ENCODE assay signal across 14 cellular contexts in the genomic region with DNA sequence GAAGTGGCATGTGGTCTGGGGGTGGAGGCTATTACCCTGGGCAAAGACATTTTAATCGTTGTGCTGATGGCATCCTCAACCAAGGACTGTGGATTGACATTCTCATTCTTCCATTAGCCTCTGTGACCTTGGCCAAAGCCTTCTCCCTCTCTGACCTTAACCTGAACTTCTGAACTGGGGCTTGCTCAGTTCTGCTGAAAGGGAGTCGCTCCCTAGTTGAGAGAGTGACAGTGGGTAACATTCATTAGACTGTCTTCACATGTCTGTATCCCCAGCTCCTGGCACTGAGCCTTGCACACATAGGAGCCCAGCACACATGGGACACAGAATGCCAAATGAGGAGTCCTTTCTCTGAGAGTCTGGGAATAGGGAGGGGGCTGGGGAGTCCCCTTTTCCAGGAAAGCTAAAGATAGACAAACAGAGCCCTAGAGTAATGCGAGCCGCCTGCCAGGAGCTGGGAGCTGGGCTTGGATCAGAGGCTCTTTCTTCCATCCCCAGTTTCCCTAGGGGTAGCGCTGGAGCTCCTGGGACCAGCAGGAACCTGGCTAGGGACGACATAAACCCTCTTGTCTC. TPM values are rescaled to one million over a fixed set of nuclear protein-coding genes. Genes with fewer than 3 reads are reported as not detected.
A peak's percentile ranks its signal among the peaks of the same experiment; 100 is the strongest.
DNase-seq lines count a peak whose midpoint lies in the region; ATAC-seq and TF ChIP-seq lines count a peak whose summit lies in the region.
"Had no signal": no experiment of that assay in that cellular context is flagged by ENCODE, and none has a peak within 500 bp of the region (broad histone marks: within the 10 kb centered on the region; RNA-seq: fewer than 3 reads in every experiment).

No MANE protein-coding gene starts in this region.

- H3K36me3 Mint-ChIP-seq in CD4-positive, alpha-beta T cell (ENCODE audit: low read depth): peaks cover 22% of the 10 kb centered on the region
- peaks cover 1% of the 10 kb centered on the region for H3K36me3 Mint-ChIP-seq in activated CD8-positive, alpha-beta T cell treated with anti-CD3 and anti-CD28 coated beads for 36 hours (ENCODE audit: low read depth)

- no peaks in the 10 kb centered on the region for H3K9me2 ChIP-seq in PC-3 (replicated peaks; ENCODE audit: low read length)

- POLR2A ChIA-PET in CD4-positive, alpha-beta T cell (lab: Charles Lee): no interaction called here
- POLR2A ChIA-PET in activated CD8-positive, alpha-beta T cell treated with anti-CD3 and anti-CD28 coated beads for 36 hours (lab: Charles Lee): no interaction called here
- POLR2A ChIA-PET in PC-3 (lab: Charles Lee; ENCODE audit: unreplicated experiment): no interaction called here

- no peaks in the 10 kb centered on the region for H4K20me1 ChIP-seq in PC-3 (ENCODE audit: low read length)

- no peak overlapping the region for H3K4me2 ChIP-seq in PC-3 (ENCODE audit: low read length)

- H3K27ac ChIP-seq in CD4-positive, alpha-beta T cell (ENCODE audit: low read depth, low read length): no peak overlapping the region
- peak overlapping the region; percentile 87 for H3K27ac ChIP-seq in cardiac muscle cell
- peak overlapping the region; percentile 38 for H3K27ac ChIP-seq in rectal smooth muscle tissue (ENCODE audit: low read depth, low read length)
- H3K27ac ChIP-seq in PC-3 (ENCODE audit: low read length): no peak overlapping the region
- H3K27ac ChIP-seq in brain microvascular endothelial cell: no peak overlapping the region
- H3K27ac ChIP-seq: SJSA1 had no signal

- H3K9me3 ChIP-seq in CD4-positive, alpha-beta T cell (ENCODE audit: control insufficient read depth, low read length): no peaks in the 10 kb centered on the region
- H3K9me3 ChIP-seq in cardiac muscle cell (ENCODE audit: low read depth) (no peaks in the 10 kb centered on the region), PC-3 (ENCODE audit: low read length) (no peaks in the 10 kb centered on the region)
- H3K9me3 ChIP-seq: SJSA1 had no signal

- no peak for DNase-seq in CD4-positive, alpha-beta T cell
- no peak for DNase-seq in activated CD8-positive, alpha-beta T cell treated with anti-CD3 and anti-CD28 coated beads for 36 hours
- peak; percentile 29 to 42 for DNase-seq in cardiac muscle cell (ENCODE audit: low read depth in 1 of 2, low spot score in 1 of 2)
- no peak for DNase-seq in PC-3
- DNase-seq in brain microvascular endothelial cell: no peak
- DNase-seq in dedifferentiated amniotic fluid mesenchymal stem cell (ENCODE audit: extremely low spot score): no peak
- DNase-seq: activated CD8-positive, alpha-beta memory T cell treated with anti-CD3 and anti-CD28 coated beads, Interleukin-2, amount 50 U/mL, for 48 hours; EL; stimulated activated CD4-positive, alpha-beta T cell treated with anti-CD3 and anti-CD28 coated beads, Interleukin-15, amount 100 ng/mL, for 24 hours had no signal

- H3K27ac Mint-ChIP-seq in CD4-positive, alpha-beta T cell: peak overlapping the region; percentile 65
- H3K27ac Mint-ChIP-seq in activated CD8-positive, alpha-beta T cell treated with anti-CD3 and anti-CD28 coated beads for 36 hours: peak overlapping the region; percentile 32

- in situ Hi-C loops in brain microvascular endothelial cell (cut with HindIII; ENCODE audit: low pct_ligation_motif_present, low sequenced_read_pairs): no loop called here

- H3K4me3 ChIP-seq in cardiac muscle cell (no peak overlapping the region), rectal smooth muscle tissue (ENCODE audit: low read length) (no peak overlapping the region), PC-3 (ENCODE audit: low read length) (no peak overlapping the region), brain microvascular endothelial cell (ENCODE audit: low read depth, low read length) (no peak overlapping the region)
- H3K4me3 ChIP-seq: SJSA1 had no signal

- intact Hi-C loops in CD4-positive, alpha-beta T cell (cut with DNase I, micrococcal nuclease): no loop called here
- intact Hi-C loops in activated CD8-positive, alpha-beta T cell treated with anti-CD3 and anti-CD28 coated beads for 36 hours (cut with micrococcal nuclease): no loop called here
- intact Hi-C loops in PC-3 (cut with micrococcal nuclease): no loop called here

- no peak overlapping the region for H2AFZ ChIP-seq in PC-3 (ENCODE audit: low read length)

- ATAC-seq in CD4-positive, alpha-beta T cell (ENCODE audit: poor library complexity): no peak
- ATAC-seq in activated CD8-positive, alpha-beta T cell treated with anti-CD3 and anti-CD28 coated beads for 36 hours: no peak
- ATAC-seq in PC-3 (no peak), HG02885 (IDR thresholded peaks at IDR 0.05; ENCODE audit: poor library complexity, unreplicated experiment) (no peak)

- H3K4me1 ChIP-seq in cardiac muscle cell (ENCODE audit: low read depth) (peaks cover 12% of the 10 kb centered on the region), rectal smooth muscle tissue (ENCODE audit: control insufficient read depth, insufficient read depth, low read length) (peaks cover 12% of the 10 kb centered on the region), PC-3 (ENCODE audit: insufficient read depth, low read length) (no peaks in the 10 kb centered on the region)

- peaks cover 19% of the 10 kb centered on the region for H3K4me1 Mint-ChIP-seq in CD4-positive, alpha-beta T cell (ENCODE audit: low read depth)
- H3K4me1 Mint-ChIP-seq in activated CD8-positive, alpha-beta T cell treated with anti-CD3 and anti-CD28 coated beads for 36 hours (ENCODE audit: low read depth): peaks cover 7% of the 10 kb centered on the region

- H3K27me3 Mint-ChIP-seq in CD4-positive, alpha-beta T cell: no peaks in the 10 kb centered on the region
- no peaks in the 10 kb centered on the region for H3K27me3 Mint-ChIP-seq in activated CD8-positive, alpha-beta T cell treated with anti-CD3 and anti-CD28 coated beads for 36 hours

- no peaks in the 10 kb centered on the region for H3F3A ChIP-seq in PC-3 (ENCODE audit: low read length, unreplicated experiment)

- H3K79me2 ChIP-seq in PC-3 (ENCODE audit: low read length): no peaks in the 10 kb centered on the region

- no peaks in the 10 kb centered on the region for H3K9me3 Mint-ChIP-seq in CD4-positive, alpha-beta T cell
- H3K9me3 Mint-ChIP-seq in activated CD8-positive, alpha-beta T cell treated with anti-CD3 and anti-CD28 coated beads for 36 hours: no peaks in the 10 kb centered on the region

- no peak for TF ChIP-seq CTCF in CD4-positive, alpha-beta T cell (IDR thresholded peaks at IDR 0.05)
- no peak for TF ChIP-seq CTCF in activated CD8-positive, alpha-beta T cell treated with anti-CD3 and anti-CD28 coated beads for 36 hours (IDR thresholded peaks at IDR 0.05)
- no peak for TF ChIP-seq CTCF in cardiac muscle cell (IDR thresholded peaks at IDR 0.05; ENCODE audit: low read depth, low read length)
- TF ChIP-seq CTCF in PC-3 (conservative IDR thresholded peaks at IDR 0.05; ENCODE audit: low read depth, low read length): no peak
- no peak for TF ChIP-seq CTCF in brain microvascular endothelial cell (IDR thresholded peaks at IDR 0.05; ENCODE audit: low read depth, low read length, missing control alignments)

- CTCF ChIA-PET in CD4-positive, alpha-beta T cell (lab: Charles Lee): interaction anchor here (0.9 kb wide), 1 partner anchor 153 kb away, joined by 3 read pairs; no protein-coding TSS in a partner anchor
- CTCF ChIA-PET in activated CD8-positive, alpha-beta T cell treated with anti-CD3 and anti-CD28 coated beads for 36 hours (lab: Charles Lee): interaction anchor here (0.8 kb wide), 1 partner anchor 410 kb away, joined by 3 read pairs; no protein-coding TSS in a partner anchor
- CTCF ChIA-PET in PC-3 (lab: Charles Lee): no interaction called here

- no peaks in the 10 kb centered on the region for H3K27me3 ChIP-seq in CD4-positive, alpha-beta T cell (ENCODE audit: control insufficient read depth, insufficient read depth, low read length)
- H3K27me3 ChIP-seq in cardiac muscle cell (peaks cover 12% of the 10 kb centered on the region), rectal smooth muscle tissue (ENCODE audit: control insufficient read depth, insufficient read depth, low read length) (no peaks in the 10 kb centered on the region), PC-3 (ENCODE audit: low read length) (no peaks in the 10 kb centered on the region), brain microvascular endothelial cell (replicated peaks) (no peaks in the 10 kb centered on the region)

- no peak overlapping the region for H3K4me3 Mint-ChIP-seq in CD4-positive, alpha-beta T cell
- no peak overlapping the region for H3K4me3 Mint-ChIP-seq in activated CD8-positive, alpha-beta T cell treated with anti-CD3 and anti-CD28 coated beads for 36 hours

- H3K9ac ChIP-seq in rectal smooth muscle tissue (ENCODE audit: low read length): no peak overlapping the region
- H3K9ac ChIP-seq in PC-3 (ENCODE audit: low read length): no peak overlapping the region

- no TSS peak for BruUV-seq in PC-3 (replicated peaks; lab: Mats Ljungman, UMichigan)

- H3K36me3 ChIP-seq in cardiac muscle cell: peaks cover 6% of the 10 kb centered on the region
- H3K36me3 ChIP-seq in rectal smooth muscle tissue (ENCODE audit: control insufficient read depth, insufficient read depth, low read length): peaks cover 3% of the 10 kb centered on the region
- H3K36me3 ChIP-seq in PC-3 (ENCODE audit: low read depth, low read length): no peaks in the 10 kb centered on the region
- no peaks in the 10 kb centered on the region for H3K36me3 ChIP-seq in brain microvascular endothelial cell (replicated peaks)
- H3K36me3 ChIP-seq: SJSA1 had no signal

RNA-seq across cellular contexts. Expression of a gene that starts 2.6 kb away (rescaled TPM):
- not detected for total RNA-seq in CD4-positive, alpha-beta T cell
- not detected for total RNA-seq in activated CD8-positive, alpha-beta T cell treated with anti-CD3 and anti-CD28 coated beads for 36 hours
- total RNA-seq in cardiac muscle cell (not detected in 2 replicates), PC-3 (2014; rRNA removed) (not detected in 2 replicates)
- polyA plus RNA-seq in cardiac muscle cell: 0.78 TPM in 1 of 2 replicates, not detected in the other
- total RNA-seq: M059J, SJSA1 had no signal
- polyA plus RNA-seq: neural cell had no signal

RNA-seq across cellular contexts. Expression of a gene that starts 56.8 kb away (rescaled TPM):
- total RNA-seq in CD4-positive, alpha-beta T cell: 100 to 1,000 TPM; 178 to 187 TPM
- 10 to 100 TPM; 61.2 to 66.6 TPM for total RNA-seq in activated CD8-positive, alpha-beta T cell treated with anti-CD3 and anti-CD28 coated beads for 36 hours
- total RNA-seq in cardiac muscle cell: 31.3 and 33.1 TPM in 2 replicates
- polyA plus RNA-seq in cardiac muscle cell: 30.0 and 57.4 TPM in 2 replicates
- 39.1 and 45.8 TPM in 2 replicates for total RNA-seq in PC-3 (2014; rRNA removed)

Comparison
In these comparisons a context has a peak if more than half of its experiments do, and no peak if none do; other contexts are left out.
1. DNase-seq: peak in cardiac muscle cell (2 of 2); none in CD4-positive, alpha-beta T cell (0 of 10), activated CD8-positive, alpha-beta T cell treated with anti-CD3 and anti-CD28 coated beads for 36 hours (single experiment), PC-3 (single experiment), brain microvascular endothelial cell (single experiment) and dedifferentiated amniotic fluid mesenchymal stem cell (single experiment).
2. H3K27ac ChIP-seq: peak in cardiac muscle cell (single experiment) and rectal smooth muscle tissue (single experiment); none in CD4-positive, alpha-beta T cell (single experiment), PC-3 (single experiment) and brain microvascular endothelial cell (single experiment).